1 cellular context compared by ENCODE assay signal in the genomic region with DNA sequence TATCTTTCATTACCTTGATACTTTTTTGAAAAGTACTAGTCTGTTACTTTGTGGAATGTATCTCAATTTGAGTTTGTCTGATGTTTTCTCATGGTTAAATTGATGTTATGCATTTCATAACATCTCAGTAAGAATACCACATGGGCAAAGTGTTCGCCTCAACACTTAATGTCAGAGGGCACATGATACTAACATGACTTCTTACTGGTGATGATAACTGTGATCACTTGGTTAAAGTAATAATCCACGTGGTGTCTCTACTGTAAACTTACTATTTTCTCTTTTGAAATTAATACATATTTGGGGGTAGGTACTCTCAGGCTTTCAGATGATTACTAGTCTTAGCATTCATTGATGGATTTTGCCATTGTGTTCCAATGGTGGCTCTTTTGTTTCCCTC.
TF ChIP-seq lines count a peak whose summit lies in the region.

No MANE protein-coding gene starts in this region.

TF ChIP-seq in HepG2, 621 proteins besides CTCF, POLR2A, EP300 and RAD21 (continued from another document):
- no peak for TF ChIP-seq ZNF737 (CRISPR knock-in tag; IDR thresholded peaks at IDR 0.05; ENCODE audit: borderline replicate concordance)
- TF ChIP-seq GZF1 (CRISPR knock-in tag; IDR thresholded peaks at IDR 0.05): no peak
- TF ChIP-seq SPEN (CRISPR knock-in tag; IDR thresholded peaks at IDR 0.05; ENCODE audit: low read depth): no peak
- no peak for TF ChIP-seq ZNF367 (CRISPR knock-in tag; IDR thresholded peaks at IDR 0.05; ENCODE audit: borderline replicate concordance)
- no peak for TF ChIP-seq ZNF616 (CRISPR knock-in tag; IDR thresholded peaks at IDR 0.05; ENCODE audit: low read depth)
- no peak for TF ChIP-seq PHF5A (CRISPR knock-in tag; IDR thresholded peaks at IDR 0.05; ENCODE audit: low read depth, unreplicated experiment)
- no peak for TF ChIP-seq TCF7 (IDR thresholded peaks at IDR 0.05; ENCODE audit: low read depth)
- no peak for TF ChIP-seq CBX1 (IDR thresholded peaks at IDR 0.05; ENCODE audit: low read depth)
- TF ChIP-seq, protein P1, sequence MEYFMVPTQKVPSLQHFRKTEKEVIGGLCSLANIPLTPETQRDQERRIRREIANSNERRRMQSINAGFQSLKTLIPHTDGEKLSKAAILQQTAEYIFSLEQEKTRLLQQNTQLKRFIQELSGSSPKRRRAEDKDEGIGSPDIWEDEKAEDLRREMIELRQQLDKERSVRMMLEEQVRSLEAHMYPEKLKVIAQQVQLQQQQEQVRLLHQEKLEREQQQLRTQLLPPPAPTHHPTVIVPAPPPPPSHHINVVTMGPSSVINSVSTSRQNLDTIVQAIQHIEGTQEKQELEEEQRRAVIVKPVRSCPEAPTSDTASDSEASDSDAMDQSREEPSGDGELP (IDR thresholded peaks at IDR 0.05; ENCODE audit: borderline replicate concordance, low read depth): no peak
- TF ChIP-seq, protein P2, sequence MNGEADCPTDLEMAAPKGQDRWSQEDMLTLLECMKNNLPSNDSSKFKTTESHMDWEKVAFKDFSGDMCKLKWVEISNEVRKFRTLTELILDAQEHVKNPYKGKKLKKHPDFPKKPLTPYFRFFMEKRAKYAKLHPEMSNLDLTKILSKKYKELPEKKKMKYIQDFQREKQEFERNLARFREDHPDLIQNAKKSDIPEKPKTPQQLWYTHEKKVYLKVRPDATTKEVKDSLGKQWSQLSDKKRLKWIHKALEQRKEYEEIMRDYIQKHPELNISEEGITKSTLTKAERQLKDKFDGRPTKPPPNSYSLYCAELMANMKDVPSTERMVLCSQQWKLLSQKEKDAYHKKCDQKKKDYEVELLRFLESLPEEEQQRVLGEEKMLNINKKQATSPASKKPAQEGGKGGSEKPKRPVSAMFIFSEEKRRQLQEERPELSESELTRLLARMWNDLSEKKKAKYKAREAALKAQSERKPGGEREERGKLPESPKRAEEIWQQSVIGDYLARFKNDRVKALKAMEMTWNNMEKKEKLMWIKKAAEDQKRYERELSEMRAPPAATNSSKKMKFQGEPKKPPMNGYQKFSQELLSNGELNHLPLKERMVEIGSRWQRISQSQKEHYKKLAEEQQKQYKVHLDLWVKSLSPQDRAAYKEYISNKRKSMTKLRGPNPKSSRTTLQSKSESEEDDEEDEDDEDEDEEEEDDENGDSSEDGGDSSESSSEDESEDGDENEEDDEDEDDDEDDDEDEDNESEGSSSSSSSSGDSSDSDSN (CRISPR knock-in tag; IDR thresholded peaks at IDR 0.05): no peak
- TF ChIP-seq SRF (IDR thresholded peaks at IDR 0.05; ENCODE audit: low read depth, low read length): no peak
- TF ChIP-seq, protein P3, sequence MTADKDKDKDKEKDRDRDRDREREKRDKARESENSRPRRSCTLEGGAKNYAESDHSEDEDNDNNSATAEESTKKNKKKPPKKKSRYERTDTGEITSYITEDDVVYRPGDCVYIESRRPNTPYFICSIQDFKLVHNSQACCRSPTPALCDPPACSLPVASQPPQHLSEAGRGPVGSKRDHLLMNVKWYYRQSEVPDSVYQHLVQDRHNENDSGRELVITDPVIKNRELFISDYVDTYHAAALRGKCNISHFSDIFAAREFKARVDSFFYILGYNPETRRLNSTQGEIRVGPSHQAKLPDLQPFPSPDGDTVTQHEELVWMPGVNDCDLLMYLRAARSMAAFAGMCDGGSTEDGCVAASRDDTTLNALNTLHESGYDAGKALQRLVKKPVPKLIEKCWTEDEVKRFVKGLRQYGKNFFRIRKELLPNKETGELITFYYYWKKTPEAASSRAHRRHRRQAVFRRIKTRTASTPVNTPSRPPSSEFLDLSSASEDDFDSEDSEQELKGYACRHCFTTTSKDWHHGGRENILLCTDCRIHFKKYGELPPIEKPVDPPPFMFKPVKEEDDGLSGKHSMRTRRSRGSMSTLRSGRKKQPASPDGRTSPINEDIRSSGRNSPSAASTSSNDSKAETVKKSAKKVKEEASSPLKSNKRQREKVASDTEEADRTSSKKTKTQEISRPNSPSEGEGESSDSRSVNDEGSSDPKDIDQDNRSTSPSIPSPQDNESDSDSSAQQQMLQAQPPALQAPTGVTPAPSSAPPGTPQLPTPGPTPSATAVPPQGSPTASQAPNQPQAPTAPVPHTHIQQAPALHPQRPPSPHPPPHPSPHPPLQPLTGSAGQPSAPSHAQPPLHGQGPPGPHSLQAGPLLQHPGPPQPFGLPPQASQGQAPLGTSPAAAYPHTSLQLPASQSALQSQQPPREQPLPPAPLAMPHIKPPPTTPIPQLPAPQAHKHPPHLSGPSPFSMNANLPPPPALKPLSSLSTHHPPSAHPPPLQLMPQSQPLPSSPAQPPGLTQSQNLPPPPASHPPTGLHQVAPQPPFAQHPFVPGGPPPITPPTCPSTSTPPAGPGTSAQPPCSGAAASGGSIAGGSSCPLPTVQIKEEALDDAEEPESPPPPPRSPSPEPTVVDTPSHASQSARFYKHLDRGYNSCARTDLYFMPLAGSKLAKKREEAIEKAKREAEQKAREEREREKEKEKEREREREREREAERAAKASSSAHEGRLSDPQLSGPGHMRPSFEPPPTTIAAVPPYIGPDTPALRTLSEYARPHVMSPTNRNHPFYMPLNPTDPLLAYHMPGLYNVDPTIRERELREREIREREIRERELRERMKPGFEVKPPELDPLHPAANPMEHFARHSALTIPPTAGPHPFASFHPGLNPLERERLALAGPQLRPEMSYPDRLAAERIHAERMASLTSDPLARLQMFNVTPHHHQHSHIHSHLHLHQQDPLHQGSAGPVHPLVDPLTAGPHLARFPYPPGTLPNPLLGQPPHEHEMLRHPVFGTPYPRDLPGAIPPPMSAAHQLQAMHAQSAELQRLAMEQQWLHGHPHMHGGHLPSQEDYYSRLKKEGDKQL (CRISPR knock-in tag; IDR thresholded peaks at IDR 0.05; ENCODE audit: low read depth): no peak
- no peak for TF ChIP-seq ZNF672 (CRISPR knock-in tag; IDR thresholded peaks at IDR 0.05)
- TF ChIP-seq, protein P4, sequence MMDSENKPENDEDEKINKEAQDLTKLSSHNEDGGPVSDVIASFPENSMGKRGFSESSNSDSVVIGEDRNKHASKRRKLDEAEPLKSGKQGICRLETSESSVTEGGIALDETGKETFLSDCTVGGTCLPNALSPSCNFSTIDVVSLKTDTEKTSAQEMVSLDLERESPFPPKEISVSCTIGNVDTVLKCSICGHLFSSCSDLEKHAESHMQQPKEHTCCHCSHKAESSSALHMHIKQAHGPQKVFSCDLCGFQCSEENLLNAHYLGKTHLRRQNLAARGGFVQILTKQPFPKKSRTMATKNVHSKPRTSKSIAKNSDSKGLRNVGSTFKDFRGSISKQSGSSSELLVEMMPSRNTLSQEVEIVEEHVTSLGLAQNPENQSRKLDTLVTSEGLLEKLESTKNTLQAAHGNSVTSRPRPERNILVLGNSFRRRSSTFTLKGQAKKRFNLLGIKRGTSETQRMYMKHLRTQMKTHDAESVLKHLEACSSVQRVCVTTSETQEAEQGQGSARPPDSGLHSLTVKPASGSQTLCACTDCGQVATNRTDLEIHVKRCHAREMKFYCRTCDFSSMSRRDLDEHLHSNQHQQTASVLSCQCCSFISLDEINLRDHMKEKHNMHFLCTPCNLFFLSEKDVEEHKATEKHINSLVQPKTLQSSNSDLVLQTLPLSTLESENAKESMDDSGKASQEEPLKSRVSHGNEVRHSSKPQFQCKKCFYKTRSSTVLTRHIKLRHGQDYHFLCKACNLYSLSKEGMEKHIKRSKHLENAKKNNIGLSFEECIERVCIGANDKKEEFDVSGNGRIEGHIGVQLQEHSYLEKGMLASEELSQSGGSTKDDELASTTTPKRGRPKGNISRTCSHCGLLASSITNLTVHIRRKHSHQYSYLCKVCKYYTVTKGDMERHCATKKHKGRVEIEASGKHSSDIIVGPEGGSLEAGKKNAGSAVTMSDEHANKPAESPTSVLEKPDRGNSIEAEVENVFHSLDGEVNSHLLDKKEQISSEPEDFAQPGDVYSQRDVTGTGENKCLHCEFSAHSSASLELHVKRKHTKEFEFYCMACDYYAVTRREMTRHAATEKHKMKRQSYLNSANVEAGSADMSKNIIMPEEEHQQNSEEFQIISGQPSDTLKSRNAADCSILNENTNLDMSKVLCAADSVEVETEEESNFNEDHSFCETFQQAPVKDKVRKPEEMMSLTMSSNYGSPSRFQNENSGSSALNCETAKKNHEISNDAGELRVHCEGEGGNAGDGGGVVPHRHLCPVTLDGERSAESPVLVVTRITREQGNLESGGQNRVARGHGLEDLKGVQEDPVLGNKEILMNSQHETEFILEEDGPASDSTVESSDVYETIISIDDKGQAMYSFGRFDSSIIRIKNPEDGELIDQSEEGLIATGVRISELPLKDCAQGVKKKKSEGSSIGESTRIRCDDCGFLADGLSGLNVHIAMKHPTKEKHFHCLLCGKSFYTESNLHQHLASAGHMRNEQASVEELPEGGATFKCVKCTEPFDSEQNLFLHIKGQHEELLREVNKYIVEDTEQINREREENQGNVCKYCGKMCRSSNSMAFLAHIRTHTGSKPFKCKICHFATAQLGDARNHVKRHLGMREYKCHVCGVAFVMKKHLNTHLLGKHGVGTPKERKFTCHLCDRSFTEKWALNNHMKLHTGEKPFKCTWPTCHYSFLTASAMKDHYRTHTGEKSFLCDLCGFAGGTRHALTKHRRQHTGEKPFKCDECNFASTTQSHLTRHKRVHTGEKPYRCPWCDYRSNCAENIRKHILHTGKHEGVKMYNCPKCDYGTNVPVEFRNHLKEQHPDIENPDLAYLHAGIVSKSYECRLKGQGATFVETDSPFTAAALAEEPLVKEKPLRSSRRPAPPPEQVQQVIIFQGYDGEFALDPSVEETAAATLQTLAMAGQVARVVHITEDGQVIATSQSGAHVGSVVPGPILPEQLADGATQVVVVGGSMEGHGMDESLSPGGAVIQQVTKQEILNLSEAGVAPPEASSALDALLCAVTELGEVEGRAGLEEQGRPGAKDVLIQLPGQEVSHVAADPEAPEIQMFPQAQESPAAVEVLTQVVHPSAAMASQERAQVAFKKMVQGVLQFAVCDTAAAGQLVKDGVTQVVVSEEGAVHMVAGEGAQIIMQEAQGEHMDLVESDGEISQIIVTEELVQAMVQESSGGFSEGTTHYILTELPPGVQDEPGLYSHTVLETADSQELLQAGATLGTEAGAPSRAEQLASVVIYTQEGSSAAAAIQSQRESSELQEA (CRISPR knock-in tag; IDR thresholded peaks at IDR 0.05; ENCODE audit: not compliant biosample characterization): no peak
- no peak for TF ChIP-seq ZNF883 (CRISPR knock-in tag; IDR thresholded peaks at IDR 0.05; ENCODE audit: not compliant biosample characterization)
- TF ChIP-seq ZNF547 (CRISPR knock-in tag; IDR thresholded peaks at IDR 0.05): no peak
